In the genomic region with DNA sequence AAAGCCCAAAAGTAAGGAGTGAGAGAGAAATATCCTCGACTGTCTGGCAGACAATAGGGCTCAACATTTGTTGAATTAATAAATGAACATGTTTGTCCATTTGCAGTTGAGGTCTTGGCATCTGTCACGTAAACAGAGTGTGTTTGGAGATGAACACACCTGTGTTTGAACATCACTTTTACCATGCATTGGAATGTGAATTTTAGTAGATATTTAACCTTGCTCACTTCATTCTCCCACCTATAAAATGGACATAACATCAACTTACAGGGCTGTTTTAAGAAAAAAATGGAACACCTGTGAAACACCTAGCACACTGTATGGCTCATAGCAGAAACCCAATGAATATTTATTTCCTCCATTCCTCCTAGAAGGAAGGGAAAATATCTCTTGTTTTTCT, we compare ENCODE assay signal across 27 cellular contexts.
"Had no signal": no experiment of that assay in that cellular context is flagged by ENCODE, and none has a peak within 500 bp of the region (broad histone marks: within the 10 kb centered on the region; RNA-seq: fewer than 3 reads in every experiment).

No MANE protein-coding gene starts in this region.

- H3K27me3 ChIP-seq: adrenal gland, body of pancreas, esophagus squamous epithelium, gastroesophageal sphincter had no signal

- ATAC-seq: activated CD8-positive, alpha-beta memory T cell treated with anti-CD3 and anti-CD28 coated beads, Interleukin-2, amount 10 ng/mL, durations not matched to agents 7 days and 5 days; activated CD8-positive, alpha-beta T cell treated with anti-CD3 and anti-CD28 coated beads for 36 hours; activated naive CD8-positive, alpha-beta T cell treated with anti-CD3 and anti-CD28 coated beads, Interleukin-2, amount 50 U/mL, for 24 hours; body of pancreas; gastroesophageal sphincter had no signal

- H3K4me3 Mint-ChIP-seq: activated CD8-positive, alpha-beta memory T cell treated with anti-CD3 and anti-CD28 coated beads, Interleukin-2, amount 10 ng/mL, durations not matched to agents 7 days and 5 days; activated CD8-positive, alpha-beta T cell treated with anti-CD3 and anti-CD28 coated beads for 36 hours; activated naive CD4-positive, alpha-beta T cell treated with anti-CD3 and anti-CD28 coated beads for 36 hours; activated naive CD4-positive, alpha-beta T cell treated with anti-CD3 and anti-CD28 coated beads, Interleukin-2, amount 50 U/mL, for 24 hours; activated naive CD8-positive, alpha-beta T cell treated with anti-CD3 and anti-CD28 coated beads for 36 hours; activated naive CD8-positive, alpha-beta T cell treated with anti-CD3 and anti-CD28 coated beads, Interleukin-2, amount 50 U/mL, for 24 hours; activated T-helper 1 cell treated with anti-CD3 and anti-CD28 coated beads, Interleukin-12 subunit alpha, Interleukin-12 subunit beta, Interleukin-2, Interleukin-4 antibody, amounts not matched to agents 30 ng/mL and 10 ng/mL and 1 ng/mL, durations not matched to agents 14 hours and 24 hours and 36 hours had no signal

- H3K4me1 Mint-ChIP-seq: activated CD8-positive, alpha-beta memory T cell treated with anti-CD3 and anti-CD28 coated beads, Interleukin-2, amount 10 ng/mL, durations not matched to agents 7 days and 5 days; activated naive CD4-positive, alpha-beta T cell treated with anti-CD3 and anti-CD28 coated beads, Interleukin-2, amount 50 U/mL, for 24 hours; activated naive CD8-positive, alpha-beta T cell treated with anti-CD3 and anti-CD28 coated beads for 36 hours; activated naive CD8-positive, alpha-beta T cell treated with anti-CD3 and anti-CD28 coated beads, Interleukin-2, amount 50 U/mL, for 24 hours had no signal

- H3K9me3 Mint-ChIP-seq: activated naive CD4-positive, alpha-beta T cell treated with anti-CD3 and anti-CD28 coated beads for 36 hours; activated naive CD4-positive, alpha-beta T cell treated with anti-CD3 and anti-CD28 coated beads, Interleukin-2, amount 50 U/mL, for 24 hours; activated naive CD8-positive, alpha-beta T cell treated with anti-CD3 and anti-CD28 coated beads, Interleukin-2, amount 50 U/mL, for 24 hours; activated T-helper 1 cell treated with anti-CD3 and anti-CD28 coated beads, Interleukin-12 subunit alpha, Interleukin-12 subunit beta, Interleukin-2, Interleukin-4 antibody, amounts not matched to agents 30 ng/mL and 10 ng/mL and 1 ng/mL, durations not matched to agents 14 hours and 24 hours and 36 hours; activated T-helper 2 cell treated with anti-CD3 and anti-CD28 coated beads, Interferon-gamma antibody, Interleukin-2, Interleukin-4, amounts not matched to agents 10 μg/mL and 5 μg/mL and 100 μg/mL, durations not matched to agents 14 hours and 24 hours and 36 hours had no signal

- H3K36me3 ChIP-seq: adrenal gland, esophagus squamous epithelium, gastroesophageal sphincter had no signal

- DNase-seq: activated CD4-positive, alpha-beta T cell treated with anti-CD3 and anti-CD28 coated beads for 4 hours; activated CD4-positive, alpha-beta T cell treated with anti-CD3 and anti-CD28 coated beads, Interleukin-2, amount 50 U/mL, for 1 hour; activated CD4-positive, alpha-beta T cell treated with anti-CD3 and anti-CD28 coated beads, Interleukin-2, amount 50 U/mL, for 48 hours; activated CD4-positive, CD25-positive, alpha-beta regulatory T cell; activated CD4-positive, CD25-positive, alpha-beta regulatory T cell treated with anti-CD3 and anti-CD28 coated beads, Interleukin-2, amount 50 U/mL, for 72 hours; activated CD8-positive, alpha-beta memory T cell treated with anti-CD3 and anti-CD28 coated beads, Interleukin-2, amount 10 ng/mL, durations not matched to agents 7 days and 5 days; activated CD8-positive, alpha-beta memory T cell treated with anti-CD3 and anti-CD28 coated beads, Interleukin-2, amount 50 U/mL, for 4 hours; activated CD8-positive, alpha-beta T cell treated with anti-CD3 and anti-CD28 coated beads for 36 hours; activated effector memory CD4-positive, alpha-beta T cell treated with anti-CD3 and anti-CD28 coated beads, Interleukin-2, amount 50 U/mL, for 16 hours; activated naive CD4-positive, alpha-beta T cell treated with anti-CD3 and anti-CD28 coated beads for 36 hours; activated naive CD8-positive, alpha-beta T cell treated with anti-CD3 and anti-CD28 coated beads for 36 hours; activated naive CD8-positive, alpha-beta T cell treated with anti-CD3 and anti-CD28 coated beads, Interleukin-2, amount 50 U/mL, for 24 hours; activated T-cell treated with anti-CD3 and anti-CD28 coated beads, Interleukin-2, amount 50 U/mL, for 1 hour; activated T-cell treated with anti-CD3 and anti-CD28 coated beads, Interleukin-2, amount 50 U/mL, for 48 hours; adrenal gland; amygdala; aorta; body of pancreas; caudate nucleus; effector CD8-positive, alpha-beta T cell; esophagus squamous epithelium; foreskin melanocyte; T-helper 2 cell had no signal

- H3K27me3 Mint-ChIP-seq: activated CD8-positive, alpha-beta memory T cell treated with anti-CD3 and anti-CD28 coated beads, Interleukin-2, amount 10 ng/mL, durations not matched to agents 7 days and 5 days; activated CD8-positive, alpha-beta T cell treated with anti-CD3 and anti-CD28 coated beads for 36 hours; activated naive CD4-positive, alpha-beta T cell treated with anti-CD3 and anti-CD28 coated beads, Interleukin-2, amount 50 U/mL, for 24 hours; activated naive CD8-positive, alpha-beta T cell treated with anti-CD3 and anti-CD28 coated beads for 36 hours had no signal

- H3K36me3 Mint-ChIP-seq: activated CD8-positive, alpha-beta memory T cell treated with anti-CD3 and anti-CD28 coated beads, Interleukin-2, amount 10 ng/mL, durations not matched to agents 7 days and 5 days; activated naive CD4-positive, alpha-beta T cell treated with anti-CD3 and anti-CD28 coated beads, Interleukin-2, amount 50 U/mL, for 24 hours; activated naive CD8-positive, alpha-beta T cell treated with anti-CD3 and anti-CD28 coated beads for 36 hours had no signal

- H3K9me3 ChIP-seq: adrenal gland, body of pancreas, esophagus squamous epithelium, gastroesophageal sphincter had no signal

- H3K27ac Mint-ChIP-seq: activated CD8-positive, alpha-beta memory T cell treated with anti-CD3 and anti-CD28 coated beads, Interleukin-2, amount 10 ng/mL, durations not matched to agents 7 days and 5 days; activated CD8-positive, alpha-beta T cell treated with anti-CD3 and anti-CD28 coated beads for 36 hours; activated naive CD4-positive, alpha-beta T cell treated with anti-CD3 and anti-CD28 coated beads for 36 hours; activated naive CD4-positive, alpha-beta T cell treated with anti-CD3 and anti-CD28 coated beads, Interleukin-2, amount 50 U/mL, for 24 hours; activated naive CD8-positive, alpha-beta T cell treated with anti-CD3 and anti-CD28 coated beads for 36 hours; activated naive CD8-positive, alpha-beta T cell treated with anti-CD3 and anti-CD28 coated beads, Interleukin-2, amount 50 U/mL, for 24 hours; activated T-helper 1 cell treated with anti-CD3 and anti-CD28 coated beads, Interleukin-12 subunit alpha, Interleukin-12 subunit beta, Interleukin-2, Interleukin-4 antibody, amounts not matched to agents 30 ng/mL and 10 ng/mL and 1 ng/mL, durations not matched to agents 14 hours and 24 hours and 36 hours; activated T-helper 2 cell treated with anti-CD3 and anti-CD28 coated beads, Interferon-gamma antibody, Interleukin-2, Interleukin-4, amounts not matched to agents 10 μg/mL and 5 μg/mL and 100 μg/mL, durations not matched to agents 14 hours and 24 hours and 36 hours had no signal

- H3K4me3 ChIP-seq: adrenal gland, body of pancreas, esophagus squamous epithelium, gastroesophageal sphincter had no signal

- H3K4me1 ChIP-seq: adrenal gland, body of pancreas had no signal
